Comparison of ENCODE assay signal across 12 cellular contexts in genomic region chr6:41704656-41705328, GRCh38. TPM values are rescaled to one million over a fixed set of nuclear protein-coding genes. Genes with fewer than 3 reads are reported as not detected.
A peak's percentile ranks its signal among the peaks of the same experiment; 100 is the strongest.
DNase-seq lines count a peak whose midpoint lies in the region; ATAC-seq, FAIRE-seq and TF ChIP-seq lines count a peak whose summit lies in the region.
"Had no signal": no experiment of that assay in that cellular context is flagged by ENCODE, and none has a peak within 500 bp of the region (broad histone marks: within the 10 kb centered on the region; RNA-seq: fewer than 3 reads in every experiment).

No MANE protein-coding gene starts in this region.

- peaks cover 39 to 45% of the 10 kb centered on the region in 2 donors for H3K4me1 Mint-ChIP-seq in effector memory CD8-positive, alpha-beta T cell (ENCODE audit: low read depth in 2 of 2)
- H3K4me1 Mint-ChIP-seq in stimulated activated effector memory CD8-positive, alpha-beta T cell treated with anti-CD3 and anti-CD28 coated beads, Interleukin-12 subunit alpha, Interleukin-12 subunit beta, amount 100 ng/mL, for 72 hours, result peaks cover 50% of the 10 kb centered on the region

- no peak overlapping the region for H3K4me3 Mint-ChIP-seq in effector memory CD8-positive, alpha-beta T cell
- H3K4me3 Mint-ChIP-seq in stimulated activated effector memory CD8-positive, alpha-beta T cell treated with anti-CD3 and anti-CD28 coated beads, Interleukin-12 subunit alpha, Interleukin-12 subunit beta, amount 100 ng/mL, for 72 hours, result peak overlapping the region; percentile 67
- H3K4me3 Mint-ChIP-seq: H9 had no signal

- H3K9me3 Mint-ChIP-seq in effector memory CD8-positive, alpha-beta T cell, result no peaks in the 10 kb centered on the region
- H3K9me3 Mint-ChIP-seq in stimulated activated effector memory CD8-positive, alpha-beta T cell treated with anti-CD3 and anti-CD28 coated beads, Interleukin-12 subunit alpha, Interleukin-12 subunit beta, amount 100 ng/mL, for 72 hours, result no peaks in the 10 kb centered on the region
- H3K9me3 Mint-ChIP-seq: H9 had no signal

- DNase-seq in GM12891 (ENCODE audit: insufficient read length, low spot score) (no peak), NCI-H69 (lab: John Stamatoyannopoulos, UW) (peak; percentile 60), NCI-H1105 treated with DMSO at 0.1 percent for 48 hours (lab: John Stamatoyannopoulos, UW) (no peak), RPMI8226 (no peak)
- no peak for DNase-seq in effector memory CD8-positive, alpha-beta T cell
- no peak for DNase-seq in stimulated activated effector memory CD8-positive, alpha-beta T cell treated with anti-CD3 and anti-CD28 coated beads, Interleukin-12 subunit alpha, Interleukin-12 subunit beta, amount 100 ng/mL, for 72 hours (ENCODE audit: low spot score in 2 of 2)
- DNase-seq: H9; NCI-H1048; stimulated activated CD4-positive, alpha-beta T cell treated with anti-CD3 and anti-CD28 coated beads, Interleukin-2, amount 100 ng/mL, for 48 hours; trophoblast cell had no signal

- peak overlapping the region; percentile 92 for H3K27ac Mint-ChIP-seq in effector memory CD8-positive, alpha-beta T cell
- peak overlapping the region; percentile 98 for H3K27ac Mint-ChIP-seq in stimulated activated effector memory CD8-positive, alpha-beta T cell treated with anti-CD3 and anti-CD28 coated beads, Interleukin-12 subunit alpha, Interleukin-12 subunit beta, amount 100 ng/mL, for 72 hours

- H3K36me3 Mint-ChIP-seq in effector memory CD8-positive, alpha-beta T cell (ENCODE audit: insufficient read depth), result peaks cover 12% of the 10 kb centered on the region
- peaks cover 7% of the 10 kb centered on the region for H3K36me3 Mint-ChIP-seq in stimulated activated effector memory CD8-positive, alpha-beta T cell treated with anti-CD3 and anti-CD28 coated beads, Interleukin-12 subunit alpha, Interleukin-12 subunit beta, amount 100 ng/mL, for 72 hours

- TF ChIP-seq POLR2A in GM12891 (IDR thresholded peaks at IDR 0.05; ENCODE audit: low read depth, low read length), result no peak

- no peak for FAIRE-seq in GM12891 (lab: Jason Lieb, UNC)
- FAIRE-seq: D721Med had no signal

- no peak for ATAC-seq in effector memory CD8-positive, alpha-beta T cell (replicated peaks)
- ATAC-seq in stimulated activated effector memory CD8-positive, alpha-beta T cell treated with anti-CD3 and anti-CD28 coated beads, Interleukin-12 subunit alpha, Interleukin-12 subunit beta, amount 100 ng/mL, for 72 hours, result no peak
- no peak for ATAC-seq in GM21515 (IDR thresholded peaks at IDR 0.05; ENCODE audit: unreplicated experiment)

- no peaks in the 10 kb centered on the region for H3K27me3 Mint-ChIP-seq in effector memory CD8-positive, alpha-beta T cell

TF ChIP-seq in GM12891, 5 proteins besides CTCF, POLR2A, EP300 and RAD21:
- TF ChIP-seq POLR2AphosphoS5 (IDR thresholded peaks at IDR 0.05; ENCODE audit: low read depth, low read length), result peak; percentile 48; the same call in 1 of the 2 replicates
- TF ChIP-seq POU2F2 (IDR thresholded peaks at IDR 0.05; ENCODE audit: low read depth, low read length), result no peak

RNA-seq across cellular contexts. Expression of gene TFEB, which starts 30.6 kb away (rescaled TPM):
- polyA plus RNA-seq in GM12891 (2012; ENCODE audit: low read depth, missing spikeins), result 54.8 TPM

RNA-seq across cellular contexts. Expression of gene PGC, which starts 42.4 kb away (rescaled TPM):
- not detected for polyA plus RNA-seq in GM12891 (2012; ENCODE audit: low read depth, missing spikeins)
